Comparison of ENCODE assay signal across 8 cellular contexts in the genomic region with DNA sequence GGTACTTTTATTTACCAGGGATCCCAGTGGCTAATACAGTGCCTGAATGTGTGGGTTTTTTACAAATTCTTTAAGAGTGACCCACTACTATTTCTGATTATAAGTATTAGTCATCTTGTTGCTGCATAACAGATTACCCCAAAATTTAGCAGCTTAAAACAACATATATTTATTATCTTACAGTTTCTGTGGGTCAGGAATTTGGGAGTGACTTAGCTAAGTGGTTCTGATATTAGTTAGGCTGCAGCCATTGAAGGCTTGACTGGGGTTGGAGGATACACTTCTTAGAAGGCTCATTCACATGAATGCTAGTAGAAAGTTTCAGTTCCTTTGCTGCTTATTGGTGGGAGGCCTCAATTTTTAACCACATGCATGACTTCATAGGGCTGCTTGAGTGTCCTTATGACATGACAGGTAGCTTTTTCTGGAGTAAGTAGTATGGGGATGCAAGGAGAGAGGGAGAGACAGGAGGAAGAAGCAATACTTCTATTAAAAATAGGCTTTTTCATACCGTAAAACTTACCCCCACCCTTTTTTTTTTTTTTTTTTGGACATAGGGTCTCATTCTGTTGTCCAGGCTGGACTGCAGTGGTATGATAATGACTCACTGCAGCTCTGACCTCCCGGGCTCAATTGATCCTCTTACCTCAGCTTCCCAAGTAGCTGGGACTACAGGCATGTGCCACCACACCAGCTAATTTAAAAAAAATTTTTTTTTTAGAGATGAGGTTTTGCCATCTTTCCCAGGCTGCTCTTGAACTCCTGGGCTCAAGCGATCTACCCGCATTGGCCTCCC. TPM values are rescaled to one million over a fixed set of nuclear protein-coding genes. Genes with fewer than 3 reads are reported as not detected.
DNase-seq lines count a peak whose midpoint lies in the region; ATAC-seq, FAIRE-seq and TF ChIP-seq lines count a peak whose summit lies in the region.

No MANE protein-coding gene starts in this region.

- no peaks in the 10 kb centered on the region for H3K9me3 ChIP-seq in A673 (ENCODE audit: low read depth, low read length, poor library complexity, severe bottlenecking)

- no peak overlapping the region for H3K27ac Mint-ChIP-seq in activated CD8-positive, alpha-beta T cell treated with anti-CD3 and anti-CD28 coated beads, Interleukin-2, amount 10 ng/mL, durations not matched to agents 7 days and 5 days

- peak; percentile 41 for DNase-seq in GM12891 (ENCODE audit: insufficient read length, low spot score)
- DNase-seq in activated CD8-positive, alpha-beta T cell treated with anti-CD3 and anti-CD28 coated beads, Interleukin-2, amount 10 ng/mL, durations not matched to agents 7 days and 5 days = peak; percentile 31
- no peak for DNase-seq in NCI-H524 (lab: John Stamatoyannopoulos, UW)
- DNase-seq in NCI-H2081 treated with DMSO at 0.1 percent for 48 hours (lab: John Stamatoyannopoulos, UW) = no peak
- no peak for DNase-seq in AML-193 (lab: John Stamatoyannopoulos, UW)
- DNase-seq in A673 (ENCODE audit: low spot score) = no peak

- H3K27ac ChIP-seq in A673 (ENCODE audit: low read depth, low read length, poor library complexity, severe bottlenecking) = no peak overlapping the region

- POLR2A ChIA-PET in activated CD8-positive, alpha-beta T cell treated with anti-CD3 and anti-CD28 coated beads, Interleukin-2, amount 10 ng/mL, durations not matched to agents 7 days and 5 days (lab: Charles Lee) = no interaction called here
- POLR2A ChIA-PET in A673 (lab: Charles Lee; ENCODE audit: low non-redundant PET) = no interaction called here

- H3K9me3 Mint-ChIP-seq in activated CD8-positive, alpha-beta T cell treated with anti-CD3 and anti-CD28 coated beads, Interleukin-2, amount 10 ng/mL, durations not matched to agents 7 days and 5 days (ENCODE audit: insufficient read depth) = no peaks in the 10 kb centered on the region

- CTCF ChIA-PET in activated CD8-positive, alpha-beta T cell treated with anti-CD3 and anti-CD28 coated beads, Interleukin-2, amount 10 ng/mL, durations not matched to agents 7 days and 5 days (lab: Charles Lee) = interaction anchor here (1.0 kb wide), 1 partner anchor 25 kb away, joined by 3 read pairs; no protein-coding TSS in a partner anchor
- CTCF ChIA-PET in A673 (lab: Charles Lee) = no interaction called here

- no peak for TF ChIP-seq POLR2A in GM12891 (IDR thresholded peaks at IDR 0.05; ENCODE audit: low read depth, low read length)

- intact Hi-C loops in A673 (cut with micrococcal nuclease; ENCODE audit: unreplicated experiment) = no loop called here

- ATAC-seq in GM21367 (IDR thresholded peaks at IDR 0.05; ENCODE audit: unreplicated experiment) (peak; percentile 100), HG03159 (IDR thresholded peaks at IDR 0.05; ENCODE audit: unreplicated experiment) (peak; percentile 100)
- ATAC-seq in activated CD8-positive, alpha-beta T cell treated with anti-CD3 and anti-CD28 coated beads, Interleukin-2, amount 10 ng/mL, durations not matched to agents 7 days and 5 days = peak; percentile 44

- no peak overlapping the region for H3K4me3 Mint-ChIP-seq in activated CD8-positive, alpha-beta T cell treated with anti-CD3 and anti-CD28 coated beads, Interleukin-2, amount 10 ng/mL, durations not matched to agents 7 days and 5 days

- H3K4me3 ChIP-seq in A673 (ENCODE audit: low read depth, low read length, poor library complexity, severe bottlenecking) = no peak overlapping the region

- peak; percentile 83 for FAIRE-seq in GM12891 (lab: Jason Lieb, UNC)

- no TSS peak for BruUV-seq in A673 (replicated peaks; lab: Mats Ljungman, UMichigan)

- no peaks in the 10 kb centered on the region for H3K36me3 ChIP-seq in A673 (ENCODE audit: insufficient read depth, low read length, poor library complexity, severe bottlenecking)

- H3K27me3 Mint-ChIP-seq in activated CD8-positive, alpha-beta T cell treated with anti-CD3 and anti-CD28 coated beads, Interleukin-2, amount 10 ng/mL, durations not matched to agents 7 days and 5 days (ENCODE audit: low read depth) = peaks cover 7% of the 10 kb centered on the region

- no peak for TF ChIP-seq CTCF in A673 (conservative IDR thresholded peaks at IDR 0.05; ENCODE audit: low read depth, low read length)

- peaks cover 18% of the 10 kb centered on the region for H3K36me3 Mint-ChIP-seq in activated CD8-positive, alpha-beta T cell treated with anti-CD3 and anti-CD28 coated beads, Interleukin-2, amount 10 ng/mL, durations not matched to agents 7 days and 5 days (ENCODE audit: low read depth)

- H3K4me1 ChIP-seq in A673 (ENCODE audit: insufficient read depth, low read length, poor library complexity, severe bottlenecking) = no peaks in the 10 kb centered on the region

- H3K4me1 Mint-ChIP-seq in activated CD8-positive, alpha-beta T cell treated with anti-CD3 and anti-CD28 coated beads, Interleukin-2, amount 10 ng/mL, durations not matched to agents 7 days and 5 days (ENCODE audit: low read depth) = peaks cover 19% of the 10 kb centered on the region

- H3K27me3 ChIP-seq in A673 (replicated peaks; ENCODE audit: insufficient read depth, low read depth, low read length, poor library complexity) = no peaks in the 10 kb centered on the region

TF ChIP-seq in GM12891, 5 proteins besides CTCF, POLR2A, EP300 and RAD21:
- TF ChIP-seq TAF1 (IDR thresholded peaks at IDR 0.05; ENCODE audit: low read depth, low read length) = no peak
- peak; percentile 99 for TF ChIP-seq SPI1 (IDR thresholded peaks at IDR 0.05; ENCODE audit: low read depth, low read length)
- TF ChIP-seq PAX5 (IDR thresholded peaks at IDR 0.05; ENCODE audit: insufficient read depth, low read length, severe bottlenecking) = no peak
TF ChIP-seq in GM12891: peak in this region for 1.

RNA-seq across cellular contexts. Expression of a gene that starts 13.3 kb away (rescaled TPM):
- polyA plus RNA-seq in GM12891 (2012; ENCODE audit: low read depth, missing spikeins) = 58.9 TPM
- total RNA-seq in activated CD8-positive, alpha-beta T cell treated with anti-CD3 and anti-CD28 coated beads, Interleukin-2, amount 10 ng/mL, durations not matched to agents 7 days and 5 days = 10 to 100 TPM; 44.5 to 45.7 TPM
- total RNA-seq in A673 (2021) = 60.6 and 63.4 TPM in 2 replicates

Comparison
In these comparisons a context has a peak if more than half of its experiments do, and no peak if none do; other contexts are left out.
1. DNase-seq: peak in GM12891 (single experiment) and activated CD8-positive, alpha-beta T cell treated with anti-CD3 and anti-CD28 coated beads, Interleukin-2, amount 10 ng/mL, durations not matched to agents 7 days and 5 days (single experiment); none in NCI-H524 (0 of 2), NCI-H2081 treated with DMSO at 0.1 percent for 48 hours (single experiment), AML-193 (0 of 2) and A673 (single experiment).
2. ATAC-seq: peak in every context shown above with its lines; median percentile 100 in GM21367; 100 in HG03159; 44 in activated CD8-positive, alpha-beta T cell treated with anti-CD3 and anti-CD28 coated beads, Interleukin-2, amount 10 ng/mL, durations not matched to agents 7 days and 5 days.